Comparison of ENCODE assay signal across 13 cellular contexts in the genomic region with DNA sequence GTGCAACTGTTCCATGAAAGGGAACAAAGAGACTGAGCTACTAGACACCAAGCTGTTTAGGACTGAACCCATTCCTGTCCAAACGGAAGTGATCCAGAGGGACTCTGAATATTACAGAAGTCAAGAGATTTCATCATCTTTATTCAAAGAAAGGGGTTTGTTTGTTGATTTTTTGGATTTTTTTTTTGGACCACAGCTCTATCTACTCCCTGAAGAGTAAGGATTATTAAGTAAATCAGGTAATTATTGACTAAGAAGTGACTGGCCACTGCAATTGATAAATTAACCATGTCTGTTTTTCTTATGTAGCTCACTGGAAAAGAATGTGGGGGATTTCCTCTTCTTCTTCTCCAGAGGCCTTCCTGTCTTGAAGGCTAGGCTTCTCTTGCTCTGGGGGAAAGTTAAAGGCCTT.
DNase-seq lines count a peak whose midpoint lies in the region; ATAC-seq, FAIRE-seq and TF ChIP-seq lines count a peak whose summit lies in the region.
"Had no signal": no experiment of that assay in that cellular context is flagged by ENCODE, and none has a peak within 500 bp of the region (broad histone marks: within the 10 kb centered on the region; RNA-seq: fewer than 3 reads in every experiment).

No MANE protein-coding gene starts in this region.

- peaks cover 66% of the 10 kb centered on the region for H3K4me1 Mint-ChIP-seq in astrocyte (ENCODE audit: low read depth, unreplicated experiment)
- no peaks in the 10 kb centered on the region for H3K4me1 Mint-ChIP-seq in stimulated activated naive B cell treated with anti-CD40 and anti-IgM and Interleukin-4, amounts not matched to agents 10 μg/mL and 1 μg/mL and 100 μg/mL, for 72 hours
- H3K4me1 Mint-ChIP-seq: stimulated activated memory B cell treated with anti-CD40 and anti-IgM and Interleukin-4, amounts not matched to agents 10 μg/mL and 1 μg/mL and 100 μg/mL, for 72 hours had no signal

- POLR2A ChIA-PET in HEK293 (lab: Yijun Ruan, JAX) = interaction anchor here (0.8 to 1.1 kb wide), 5 partner anchors 17 to 152 kb away, joined by 3 to 4 read pairs (median 3); a partner anchor contains a TSS

- peaks cover 3% of the 10 kb centered on the region for H3K36me3 Mint-ChIP-seq in astrocyte (ENCODE audit: low read depth, unreplicated experiment)
- H3K36me3 Mint-ChIP-seq in stimulated activated naive B cell treated with anti-CD40 and anti-IgM and Interleukin-4, amounts not matched to agents 10 μg/mL and 1 μg/mL and 100 μg/mL, for 72 hours = no peaks in the 10 kb centered on the region
- H3K36me3 Mint-ChIP-seq: stimulated activated memory B cell treated with anti-CD40 and anti-IgM and Interleukin-4, amounts not matched to agents 10 μg/mL and 1 μg/mL and 100 μg/mL, for 72 hours had no signal

- H3K27me3 ChIP-seq in astrocyte (ENCODE audit: insufficient read depth, low read length) (no peaks in the 10 kb centered on the region), skeletal muscle tissue (ENCODE audit: control insufficient read depth in 3 of 3, insufficient read depth in 3 of 3, low read length in 3 of 3) (peaks cover 0 to 4% (median 3%) of the 10 kb centered on the region in 3 donors)

- H3K4me3 ChIP-seq in HEK293 (ENCODE audit: low read depth, low read length) (no peak overlapping the region), astrocyte (ENCODE audit: insufficient read depth, low read depth, low read length) (peak overlapping the region; percentile 13), skeletal muscle tissue (ENCODE audit: low read length in 3 of 3) (no peak overlapping the region)

- H3K27ac ChIP-seq in HEK293 (ENCODE audit: extremely low read depth, low read depth, low read length) (no peak overlapping the region), astrocyte (ENCODE audit: low read depth, low read length) (peak overlapping the region; percentile 100), skeletal muscle tissue (ENCODE audit: low read depth, low read length) (peak overlapping the region; percentile 71)
- H3K27ac ChIP-seq: HL-60 had no signal

- H3K9me3 ChIP-seq in HEK293 (ENCODE audit: control insufficient read depth, insufficient read depth, low read depth, low read length) (no peaks in the 10 kb centered on the region), astrocyte (ENCODE audit: insufficient read depth, low read depth, low read length) (no peaks in the 10 kb centered on the region), skeletal muscle tissue (ENCODE audit: control insufficient read depth in 3 of 3, low read length in 3 of 3) (no peaks in the 10 kb centered on the region)

- peak overlapping the region; percentile 27 for H3K4me3 Mint-ChIP-seq in astrocyte (ENCODE audit: unreplicated experiment)
- no peak overlapping the region for H3K4me3 Mint-ChIP-seq in stimulated activated naive B cell treated with anti-CD40 and anti-IgM and Interleukin-4, amounts not matched to agents 10 μg/mL and 1 μg/mL and 100 μg/mL, for 72 hours
- H3K4me3 Mint-ChIP-seq: stimulated activated memory B cell treated with anti-CD40 and anti-IgM and Interleukin-4, amounts not matched to agents 10 μg/mL and 1 μg/mL and 100 μg/mL, for 72 hours had no signal

- H2AFZ ChIP-seq in astrocyte (ENCODE audit: low read depth, low read length) = no peak overlapping the region

- H3K9ac ChIP-seq in astrocyte (ENCODE audit: low read length) (peak overlapping the region; percentile 96), skeletal muscle tissue (ENCODE audit: low read depth in 1 of 3, low read length in 3 of 3) (no peak overlapping the region)

- H3K79me2 ChIP-seq in astrocyte (ENCODE audit: insufficient read depth, low read length) = no peaks in the 10 kb centered on the region

- DNase-seq in astrocyte (ENCODE audit: low read depth) (peak; percentile 97), hepatic stellate cell (ENCODE audit: low spot score) (peak; percentile 62), D721Med (ENCODE audit: insufficient read length, low spot score) (no peak), NOMO-1 treated with DMSO at 0.1 percent for 48 hours (lab: John Stamatoyannopoulos, UW; ENCODE audit: unreplicated experiment) (no peak)
- no peak for DNase-seq in stimulated activated naive B cell treated with anti-CD40 and anti-IgM and Interleukin-4, amounts not matched to agents 10 μg/mL and 1 μg/mL and 100 μg/mL, for 72 hours
- DNase-seq: activated CD4-positive, alpha-beta T cell treated with anti-CD3 and anti-CD28 coated beads for 1 hour; NCI-H524 treated with DMSO at 0.1 percent for 48 hours; nucleus accumbens had no signal

- ATAC-seq in GM18870 (IDR thresholded peaks at IDR 0.05; ENCODE audit: unreplicated experiment) = no peak
- no peak for ATAC-seq in stimulated activated naive B cell treated with anti-CD40 and anti-IgM and Interleukin-4, amounts not matched to agents 10 μg/mL and 1 μg/mL and 100 μg/mL, for 72 hours (replicated peaks)
- ATAC-seq: stimulated activated memory B cell treated with anti-CD40 and anti-IgM and Interleukin-4, amounts not matched to agents 10 μg/mL and 1 μg/mL and 100 μg/mL, for 72 hours had no signal

- H3K9me3 Mint-ChIP-seq in astrocyte (ENCODE audit: unreplicated experiment) = peaks cover 1% of the 10 kb centered on the region
- no peaks in the 10 kb centered on the region for H3K9me3 Mint-ChIP-seq in stimulated activated naive B cell treated with anti-CD40 and anti-IgM and Interleukin-4, amounts not matched to agents 10 μg/mL and 1 μg/mL and 100 μg/mL, for 72 hours
- H3K9me3 Mint-ChIP-seq: stimulated activated memory B cell treated with anti-CD40 and anti-IgM and Interleukin-4, amounts not matched to agents 10 μg/mL and 1 μg/mL and 100 μg/mL, for 72 hours had no signal

- CTCF ChIA-PET in HEK293 (lab: Yijun Ruan, JAX) = interaction anchor here (0.5 to 1.3 kb wide), 4 partner anchors 20 to 152 kb away, joined by 3 to 5 read pairs (median 4); no protein-coding TSS in a partner anchor

- H3K36me3 ChIP-seq in HEK293 (ENCODE audit: control insufficient read depth in 2 of 2, insufficient read depth in 1 of 2, low read length in 2 of 2) (no peaks in the 10 kb centered on the region), astrocyte (ENCODE audit: insufficient read depth, low read length) (no peaks in the 10 kb centered on the region), skeletal muscle tissue (ENCODE audit: control insufficient read depth in 3 of 3, insufficient read depth in 3 of 3, low read length in 3 of 3) (no peaks in the 10 kb centered on the region)

- no peaks in the 10 kb centered on the region for H4K20me1 ChIP-seq in astrocyte (ENCODE audit: insufficient read depth, low read length)

- H3K4me1 ChIP-seq in HEK293 (ENCODE audit: control insufficient read depth, insufficient read depth, low read length) (0 out of 2 replicates have a peak, but pooled peaks cover 2% of the 10 kb centered on the region), astrocyte (ENCODE audit: insufficient read depth, low read length) (peaks cover 38% of the 10 kb centered on the region), skeletal muscle tissue (ENCODE audit: control insufficient read depth in 3 of 3, insufficient read depth in 3 of 3, low read length in 3 of 3) (peaks cover 23 to 31% (median 31%) of the 10 kb centered on the region in 3 donors)

- H3K27ac Mint-ChIP-seq in astrocyte (ENCODE audit: unreplicated experiment) = peak overlapping the region; percentile 100
- no peak overlapping the region for H3K27ac Mint-ChIP-seq in stimulated activated naive B cell treated with anti-CD40 and anti-IgM and Interleukin-4, amounts not matched to agents 10 μg/mL and 1 μg/mL and 100 μg/mL, for 72 hours
- H3K27ac Mint-ChIP-seq: stimulated activated memory B cell treated with anti-CD40 and anti-IgM and Interleukin-4, amounts not matched to agents 10 μg/mL and 1 μg/mL and 100 μg/mL, for 72 hours had no signal

- FAIRE-seq in astrocyte (lab: Jason Lieb, UNC) (peak; percentile 59), D721Med (lab: Jason Lieb, UNC) (no peak)

- TF ChIP-seq CTCF in HEK293 (tag by site-specific recombination; IDR thresholded peaks at IDR 0.05) = no peak
- no peak for TF ChIP-seq CTCF in astrocyte (IDR thresholded peaks at IDR 0.05; ENCODE audit: insufficient read depth, low read depth, low read length)
- no peak for TF ChIP-seq CTCF in D721Med (IDR thresholded peaks at IDR 0.05; ENCODE audit: insufficient read depth, missing control alignments)

- H3K4me2 ChIP-seq in astrocyte (ENCODE audit: low read length) = peak overlapping the region; percentile 81

- no peaks in the 10 kb centered on the region for H3K27me3 Mint-ChIP-seq in astrocyte (ENCODE audit: low read depth, unreplicated experiment)
- peaks cover 6 to 11% of the 10 kb centered on the region in 2 donors for H3K27me3 Mint-ChIP-seq in stimulated activated naive B cell treated with anti-CD40 and anti-IgM and Interleukin-4, amounts not matched to agents 10 μg/mL and 1 μg/mL and 100 μg/mL, for 72 hours

TF ChIP-seq in HEK293, 187 proteins besides CTCF, POLR2A, EP300 and RAD21:
- no peak for TF ChIP-seq ZNF585B (tag by site-specific recombination; IDR thresholded peaks at IDR 0.05)
- TF ChIP-seq ZBTB17 (tag by site-specific recombination; IDR thresholded peaks at IDR 0.05) = no peak
- peak; percentile 41; the same call in 1 of the 2 replicates for TF ChIP-seq ZBTB20 (tag by site-specific recombination; IDR thresholded peaks at IDR 0.05)

Comparison
In these comparisons a context has a peak if more than half of its experiments do, and no peak if none do; other contexts are left out.
1. DNase-seq: peak in astrocyte (single experiment) and hepatic stellate cell (single experiment); none in D721Med (single experiment), NOMO-1 treated with DMSO at 0.1 percent for 48 hours (single experiment) and stimulated activated naive B cell treated with anti-CD40 and anti-IgM and Interleukin-4, amounts not matched to agents 10 μg/mL and 1 μg/mL and 100 μg/mL, for 72 hours (single experiment).